In the genomic region with DNA sequence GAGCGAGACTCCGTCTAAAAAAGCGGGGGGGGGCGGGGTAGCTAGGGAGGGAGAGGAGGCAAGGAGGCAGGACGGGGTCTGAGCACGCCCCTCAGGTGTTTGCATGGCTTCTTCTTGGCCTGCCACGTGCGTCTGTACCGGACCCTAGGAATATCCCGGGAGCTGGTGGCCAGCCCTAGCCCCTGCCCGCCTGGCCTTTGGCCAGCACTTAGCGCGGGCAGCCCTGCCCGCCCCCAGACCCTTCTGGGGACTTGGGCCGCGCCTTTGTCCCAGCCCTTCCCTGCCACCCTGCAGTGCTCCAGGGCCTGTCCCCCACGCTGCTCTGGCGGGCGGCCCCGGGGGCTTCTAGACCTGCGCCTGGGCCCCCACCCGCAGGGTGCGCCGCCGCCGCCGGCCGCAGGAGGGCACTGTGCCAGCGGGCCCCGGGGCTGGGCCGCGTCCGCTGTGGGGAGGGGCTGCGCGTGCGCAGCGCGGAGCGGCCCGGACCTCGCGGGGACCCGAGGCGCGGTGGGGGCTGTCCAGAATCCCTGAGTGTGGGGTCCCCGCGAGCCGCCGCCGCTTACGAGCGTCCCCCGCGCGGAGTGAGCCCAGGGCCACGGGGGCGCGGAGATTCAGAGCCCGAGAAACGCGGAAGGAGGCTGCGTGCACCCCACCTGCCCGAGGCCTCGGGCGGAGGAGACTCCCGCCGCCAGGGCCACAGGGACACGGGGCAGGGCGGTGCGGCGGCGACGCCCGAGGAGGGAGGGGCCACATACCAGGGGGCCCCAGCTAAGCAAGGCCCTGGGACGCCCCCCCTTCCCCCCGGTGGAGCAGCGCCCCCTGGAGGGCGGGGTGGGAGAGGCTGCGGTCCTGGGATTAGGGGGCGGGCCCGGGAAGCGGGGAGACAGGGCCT, we compare ENCODE assay signal across 8 cellular contexts. TPM values are rescaled to one million over a fixed set of nuclear protein-coding genes. Genes with fewer than 3 reads are reported as not detected.
DNase-seq lines count a peak whose midpoint lies in the region; ATAC-seq and TF ChIP-seq lines count a peak whose summit lies in the region.

No MANE protein-coding gene starts in this region.

- H3K9me3 Mint-ChIP-seq in Calu3 (ENCODE audit: low read depth, unreplicated experiment) = no peaks in the 10 kb centered on the region

- no peaks in the 10 kb centered on the region for H3K36me3 ChIP-seq in upper lobe of right lung

- CTCF ChIA-PET in Calu3 (lab: Charles Lee) = interaction anchor here (0.5 to 1.3 kb wide), 3 partner anchors 92 to 555 kb away, joined by 3 to 5 read pairs (median 4); no protein-coding TSS in a partner anchor

- H3K27ac ChIP-seq in upper lobe of right lung = peak overlapping the region; percentile 92

- DNase-seq in Calu3 (peak; percentile 83), RKO (ENCODE audit: low spot score) (peak; percentile 63), head of caudate nucleus (peak in 39 of 42 donors; percentile 39 to 86 (median 69)), posterior cingulate gyrus (peak in 7 of 10 donors; percentile 51 to 95 (median 76)), upper lobe of right lung (peak; percentile 89)
- peak; percentile 56 to 80 (median 64) for DNase-seq in activated naive CD4-positive, alpha-beta T cell (lab: John Stamatoyannopoulos, UW)

- H3K27ac Mint-ChIP-seq in Calu3 (ENCODE audit: unreplicated experiment) = peak overlapping the region; percentile 92

- H3K36me3 Mint-ChIP-seq in Calu3 (ENCODE audit: insufficient read depth, unreplicated experiment) = peaks cover 43% of the 10 kb centered on the region

- no peaks in the 10 kb centered on the region for H3K27me3 ChIP-seq in upper lobe of right lung

- H3K4me3 ChIP-seq in upper lobe of right lung = peak overlapping the region; percentile 76

- no peaks in the 10 kb centered on the region for H3K9me3 ChIP-seq in upper lobe of right lung

- peak; percentile 67 for TF ChIP-seq CTCF in Calu3 (IDR thresholded peaks at IDR 0.05; ENCODE audit: unreplicated experiment)
- peak; percentile 82 for TF ChIP-seq CTCF in upper lobe of right lung (IDR thresholded peaks at IDR 0.05)

- peaks cover 7% of the 10 kb centered on the region for H3K4me1 Mint-ChIP-seq in Calu3 (ENCODE audit: low read depth, unreplicated experiment)

- H3K27me3 Mint-ChIP-seq in Calu3 (ENCODE audit: unreplicated experiment) = no peaks in the 10 kb centered on the region

- ATAC-seq in GM19351 (IDR thresholded peaks at IDR 0.05; ENCODE audit: unreplicated experiment) (peak; percentile 84), HG03469 (IDR thresholded peaks at IDR 0.05; ENCODE audit: unreplicated experiment) (peak; percentile 71), upper lobe of right lung (peak; percentile 93)

- peak overlapping the region; percentile 67 for H3K4me3 Mint-ChIP-seq in Calu3 (ENCODE audit: low read depth, unreplicated experiment)

- peaks cover 30% of the 10 kb centered on the region for H3K4me1 ChIP-seq in upper lobe of right lung

- no TSS peak for BruUV-seq in Calu3 (replicated peaks; lab: Mats Ljungman, UMichigan)

- intact Hi-C loops in Calu3 (cut with micrococcal nuclease; ENCODE audit: unreplicated experiment) (no loop called here), head of caudate nucleus (cut with DNase I) (loop anchor here (5.0 kb wide), 1 partner anchor 43 kb away; no protein-coding TSS in a partner anchor), posterior cingulate gyrus (cut with DNase I) (loop anchor here (1.0 to 5.0 kb wide), 2 partner anchors 45 to 92 kb away; a partner anchor contains a TSS), upper lobe of right lung (cut with DNase I) (no loop called here)

RNA-seq across cellular contexts. Expression of a gene that starts 21.0 kb away (rescaled TPM):
- total RNA-seq in Calu3 (2022) (68.4 and 80.1 TPM in 2 replicates), upper lobe of right lung (104 TPM)

RNA-seq across cellular contexts. Expression of a gene that starts 37.9 kb away (rescaled TPM):
- total RNA-seq in Calu3 (2022) = not detected in 2 replicates
- not detected for total RNA-seq in upper lobe of right lung

RNA-seq across cellular contexts. Expression of a gene that starts 46.3 kb away (rescaled TPM):
- total RNA-seq in Calu3 (2022) = 99.0 and 100.0 TPM in 2 replicates
- total RNA-seq in upper lobe of right lung = 69.4 TPM

Comparison
In these comparisons a context has a peak if more than half of its experiments do, and no peak if none do; other contexts are left out.
1. Peak in every context shown above with its lines: DNase-seq, ATAC-seq, H3K4me3 ChIP-seq and H3K27ac ChIP-seq.
2. intact Hi-C loops: an anchor here in head of caudate nucleus (5.0 kb wide) and posterior cingulate gyrus (1.0 to 5.0 kb wide); none called in Calu3 and upper lobe of right lung.